ENCODE assay signal across 11 cellular contexts in the genomic region with DNA sequence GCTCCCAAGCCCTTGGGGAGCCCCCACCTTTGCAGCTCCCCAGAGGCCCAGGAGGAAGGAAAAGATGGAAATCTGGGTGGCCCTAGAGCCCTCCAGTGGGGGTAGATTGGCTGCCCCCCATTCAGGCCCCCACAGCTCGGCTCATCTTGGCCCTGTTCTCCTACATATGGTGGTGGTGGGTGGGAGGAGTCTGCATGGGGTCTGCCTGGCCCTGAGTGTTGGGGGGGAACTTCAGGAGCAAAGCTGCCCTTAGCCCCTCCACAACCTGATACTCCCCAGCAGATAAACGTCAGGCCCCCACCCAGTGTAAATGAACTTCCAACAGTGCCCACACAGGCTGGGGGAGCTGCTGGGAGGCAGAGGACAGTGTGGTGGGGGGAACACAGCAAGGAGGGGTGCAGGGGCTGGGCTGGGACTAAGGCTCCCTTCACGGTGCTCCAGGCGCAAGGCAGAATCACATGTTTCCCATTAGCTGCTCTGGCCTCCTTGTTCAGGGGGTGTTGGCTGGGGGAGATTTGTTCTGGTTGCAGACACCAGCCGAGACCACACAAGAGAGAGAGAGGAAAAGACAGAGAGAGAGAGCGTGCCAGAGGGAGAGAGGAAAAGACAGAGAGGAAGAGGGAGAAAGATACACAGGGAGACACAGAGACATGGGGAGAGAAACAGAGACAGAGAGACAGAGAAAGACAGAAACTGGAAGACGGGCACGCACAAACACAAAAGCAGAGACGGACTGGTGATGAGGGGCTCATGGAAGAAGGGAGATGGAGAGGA. TPM values are rescaled to one million over a fixed set of nuclear protein-coding genes. Genes with fewer than 3 reads are reported as not detected.
DNase-seq lines count a peak whose midpoint lies in the region; ATAC-seq and TF ChIP-seq lines count a peak whose summit lies in the region.
"Had no signal": no experiment of that assay in that cellular context is flagged by ENCODE, and none has a peak within 500 bp of the region (broad histone marks: within the 10 kb centered on the region; RNA-seq: fewer than 3 reads in every experiment).

No MANE protein-coding gene starts in this region.

- H2AK5ac ChIP-seq in IMR-90 (ENCODE audit: low read depth, low read length) = peak overlapping the region; percentile 40; the same call in 1 of the 2 replicates

- H3K9me3 ChIP-seq in IMR-90 (ENCODE audit: control insufficient read depth, insufficient read depth, low read length) = no peaks in the 10 kb centered on the region
- H3K9me3 ChIP-seq in liver (ENCODE audit: control insufficient read depth in 4 of 4, low read length in 3 of 4) = no peaks in the 10 kb centered on the region
- no peaks in the 10 kb centered on the region for H3K9me3 ChIP-seq in PC-9 (ENCODE audit: insufficient read depth, low read depth)

- H3K79me1 ChIP-seq in IMR-90 (ENCODE audit: low read depth in 1 of 2, low read length in 2 of 2) = peaks cover 26 to 90% of the 10 kb centered on the region in 2 experiments

- H3K56ac ChIP-seq in IMR-90 (ENCODE audit: extremely low read depth, insufficient read depth, low read length) = no peak overlapping the region

- peaks cover 92% of the 10 kb centered on the region for H3K4me1 Mint-ChIP-seq in chondrocyte (ENCODE audit: low read depth)
- H3K4me1 Mint-ChIP-seq in stimulated activated memory B cell treated with anti-CD40 and anti-IgM and Interleukin-4, amounts not matched to agents 10 μg/mL and 1 μg/mL and 100 μg/mL, for 72 hours = peaks cover 65% of the 10 kb centered on the region
- peaks cover 35% of the 10 kb centered on the region for H3K4me1 Mint-ChIP-seq in activated CD4-positive, alpha-beta T cell treated with anti-CD3 and anti-CD28 coated beads, Interleukin-2, amount 10 ng/mL, durations not matched to agents 24 days and 14 days

- dilution Hi-C loops in IMR-90 (cut with HindIII; ENCODE audit: low sequenced_read_pairs, unreplicated experiment) = no loop called here

- no peak overlapping the region for H3K9ac ChIP-seq in IMR-90 (ENCODE audit: low read depth, low read length)
- H3K9ac ChIP-seq in liver (ENCODE audit: low read depth in 1 of 2, low read length in 2 of 2) = peak overlapping the region in 1 of 2 donors; percentile 50
- H3K9ac ChIP-seq: parathyroid adenoma had no signal

- H4K20me1 ChIP-seq in IMR-90 (ENCODE audit: insufficient read depth, low read length) = peaks cover 32% of the 10 kb centered on the region
- H4K20me1 ChIP-seq in PC-9 (ENCODE audit: insufficient read depth) = no peaks in the 10 kb centered on the region

- H3K4ac ChIP-seq in IMR-90 (ENCODE audit: low read depth, low read length) = peak overlapping the region; percentile 56; the same call in 1 of the 2 replicates

- no peak for TF ChIP-seq POLR2A in IMR-90 (IDR thresholded peaks at IDR 0.05; ENCODE audit: low read depth, low read length)

- peaks cover 30% of the 10 kb centered on the region for H3K9me1 ChIP-seq in IMR-90 (ENCODE audit: insufficient read depth, low read length)

- H3K9me2 ChIP-seq in PC-9 (ENCODE audit: insufficient read depth) = no peaks in the 10 kb centered on the region

- peaks cover 30% of the 10 kb centered on the region for H3F3A ChIP-seq in PC-9 (ENCODE audit: insufficient read depth, low read depth)

- no peak overlapping the region for H2BK120ac ChIP-seq in IMR-90 (ENCODE audit: low read depth, low read length)

- H3K14ac ChIP-seq in IMR-90 (replicated peaks; ENCODE audit: low read depth, low read length) = no peak overlapping the region; the same call in 1 of the 2 replicates

- no peak overlapping the region for H2BK15ac ChIP-seq in IMR-90 (ENCODE audit: low read depth, low read length)

- peak overlapping the region; percentile 18; the same call in 1 of the 2 replicates for H4K91ac ChIP-seq in IMR-90 (ENCODE audit: insufficient read depth, low read depth, low read length)

- no peaks in the 10 kb centered on the region for H3K36me3 Mint-ChIP-seq in chondrocyte (ENCODE audit: low read depth)
- no peaks in the 10 kb centered on the region for H3K36me3 Mint-ChIP-seq in stimulated activated memory B cell treated with anti-CD40 and anti-IgM and Interleukin-4, amounts not matched to agents 10 μg/mL and 1 μg/mL and 100 μg/mL, for 72 hours
- H3K36me3 Mint-ChIP-seq in activated CD4-positive, alpha-beta T cell treated with anti-CD3 and anti-CD28 coated beads, Interleukin-2, amount 10 ng/mL, durations not matched to agents 24 days and 14 days (ENCODE audit: low read depth) = peaks cover 4% of the 10 kb centered on the region

- peak overlapping the region; percentile 69 for H2AK9ac ChIP-seq in IMR-90 (replicated peaks; ENCODE audit: low read depth, low read length, poor library complexity)

- no peak overlapping the region for H2BK20ac ChIP-seq in IMR-90 (ENCODE audit: low read depth, low read length)

- no peak for TF ChIP-seq CTCF in IMR-90 (conservative IDR thresholded peaks at IDR 0.05; ENCODE audit: low read depth, low read length)
- no peak for TF ChIP-seq CTCF in chondrocyte (IDR thresholded peaks at IDR 0.05)
- TF ChIP-seq CTCF in liver (IDR thresholded peaks at IDR 0.05; ENCODE audit: low read depth, low read length, missing input control) = no peak
- no peak for TF ChIP-seq CTCF in PC-9 (conservative IDR thresholded peaks at IDR 0.05)

- no peak overlapping the region for H2BK5ac ChIP-seq in IMR-90 (ENCODE audit: low read depth, low read length, poor library complexity, severe bottlenecking)

- CTCF ChIA-PET in IMR-90 (lab: Yijun Ruan, JAX) = no interaction called here
- CTCF ChIA-PET in PC-9 (lab: Charles Lee) = interaction anchor here (0.5 kb wide), 1 partner anchor 86 kb away, joined by 4 read pairs; no protein-coding TSS in a partner anchor

- no peaks in the 10 kb centered on the region for H3K27me3 Mint-ChIP-seq in chondrocyte (ENCODE audit: low read depth)
- no peaks in the 10 kb centered on the region for H3K27me3 Mint-ChIP-seq in stimulated activated memory B cell treated with anti-CD40 and anti-IgM and Interleukin-4, amounts not matched to agents 10 μg/mL and 1 μg/mL and 100 μg/mL, for 72 hours
- H3K27me3 Mint-ChIP-seq in activated CD4-positive, alpha-beta T cell treated with anti-CD3 and anti-CD28 coated beads, Interleukin-2, amount 10 ng/mL, durations not matched to agents 24 days and 14 days = no peaks in the 10 kb centered on the region

- no peak for DNase-seq in IMR-90
- no peak for DNase-seq in chondrocyte (ENCODE audit: low spot score)
- DNase-seq in PC-9 = no peak
- no peak for DNase-seq in activated CD4-positive, alpha-beta T cell treated with anti-CD3 and anti-CD28 coated beads, Interleukin-2, amount 10 ng/mL, durations not matched to agents 24 days and 14 days
- no peak for DNase-seq in NCI-H128 (lab: John Stamatoyannopoulos, UW; ENCODE audit: unreplicated experiment)
- no peak for DNase-seq in kidney glomerular epithelial cell (lab: John Stamatoyannopoulos, UW)
- DNase-seq: activated T-cell treated with anti-CD3 and anti-CD28 coated beads, Interleukin-2, amount 50 U/mL, for 1 hour; NCI-H146 had no signal

- intact Hi-C loops in IMR-90 (cut with micrococcal nuclease) (no loop called here), PC-9 (cut with micrococcal nuclease; ENCODE audit: unreplicated experiment) (no loop called here)
- intact Hi-C loops in activated CD4-positive, alpha-beta T cell treated with anti-CD3 and anti-CD28 coated beads, Interleukin-2, amount 10 ng/mL, durations not matched to agents 24 days and 14 days (cut with micrococcal nuclease) = no loop called here

- no peak for ATAC-seq in IMR-90 (ENCODE audit: low read depth)
- ATAC-seq in stimulated activated memory B cell treated with anti-CD40 and anti-IgM and Interleukin-4, amounts not matched to agents 10 μg/mL and 1 μg/mL and 100 μg/mL, for 72 hours = no peak

- 55% methylated on average over 4 of the region's 9 CpGs; no CpG with 5 or more reads in 1 of the 2 experiments for WGBS in IMR-90 (ENCODE audit: extremely low coverage in 2 of 2, insufficient read length in 1 of 2), 2 experiments
- WGBS in liver = 69% methylated on average over 9 of the region's 9 CpGs

- H3K27ac ChIP-seq in IMR-90 (ENCODE audit: insufficient read depth, low read length) = no peak overlapping the region
- H3K27ac ChIP-seq in liver (ENCODE audit: low read depth in 1 of 2, low read length in 2 of 2) = peak overlapping the region; percentile 85 to 95
- no peak overlapping the region for H3K27ac ChIP-seq in PC-9
- H3K27ac ChIP-seq: parathyroid adenoma had no signal

- in situ Hi-C loops in IMR-90 (cut with MboI; ENCODE audit: low sequenced_read_pairs) = no loop called here

- H3K27me3 ChIP-seq in IMR-90 (ENCODE audit: control insufficient read depth, insufficient read depth, low read length) (no peaks in the 10 kb centered on the region), liver (ENCODE audit: control insufficient read depth in 4 of 4, insufficient read depth in 4 of 4, low read length in 3 of 4) (no peaks in the 10 kb centered on the region), PC-9 (ENCODE audit: insufficient read depth, low read depth) (no peaks in the 10 kb centered on the region)

- H3K23ac ChIP-seq in IMR-90 (ENCODE audit: low read depth, low read length) = peak overlapping the region; percentile 62; the same call in 1 of the 2 replicates

- H3K18ac ChIP-seq in IMR-90 (ENCODE audit: low read depth, low read length) = no peak overlapping the region

- H4K8ac ChIP-seq in IMR-90 (ENCODE audit: low read depth in 2 of 2, low read length in 2 of 2) = peak overlapping the region in 1 of 2 experiments; percentile 19; a peak in 1 of 4 replicates

- H3K36me3 ChIP-seq in IMR-90 (ENCODE audit: control insufficient read depth, insufficient read depth, low read length) (peaks cover 6% of the 10 kb centered on the region), liver (ENCODE audit: control insufficient read depth in 4 of 4, insufficient read depth in 3 of 4, low read depth in 1 of 4, low read length in 3 of 4) (no peaks in the 10 kb centered on the region), PC-9 (ENCODE audit: low read depth) (no peaks in the 10 kb centered on the region)

- no peak overlapping the region for H2AFZ ChIP-seq in IMR-90 (replicated peaks; ENCODE audit: low read length, poor library complexity)
- H2AFZ ChIP-seq in PC-9 = no peak overlapping the region
- H2AFZ ChIP-seq: parathyroid adenoma had no signal

- BruUV-seq in IMR-90 (replicated peaks; lab: Mats Ljungman, UMichigan) (no TSS peak), PC-9 (replicated peaks; lab: Mats Ljungman, UMichigan) (no TSS peak)

- POLR2A ChIA-PET in IMR-90 (lab: Charles Lee; ENCODE audit: unreplicated experiment) = interaction anchor here (0.6 kb wide), 1 partner anchor 284 kb away, joined by 3 read pairs; no protein-coding TSS in a partner anchor
- POLR2A ChIA-PET in PC-9 (lab: Charles Lee; ENCODE audit: unreplicated experiment) = interaction anchor here (0.6 kb wide), 2 partner anchors 43 to 56 kb away, joined by 5 read pairs; no protein-coding TSS in a partner anchor

- peaks cover 4% of the 10 kb centered on the region; the same call in 1 of the 2 replicates for H3K79me2 ChIP-seq in PC-9 (ENCODE audit: low read depth)

- no peaks in the 10 kb centered on the region for H3K9me3 Mint-ChIP-seq in chondrocyte (ENCODE audit: low read depth)
- no peaks in the 10 kb centered on the region for H3K9me3 Mint-ChIP-seq in stimulated activated memory B cell treated with anti-CD40 and anti-IgM and Interleukin-4, amounts not matched to agents 10 μg/mL and 1 μg/mL and 100 μg/mL, for 72 hours
- H3K9me3 Mint-ChIP-seq in activated CD4-positive, alpha-beta T cell treated with anti-CD3 and anti-CD28 coated beads, Interleukin-2, amount 10 ng/mL, durations not matched to agents 24 days and 14 days = no peaks in the 10 kb centered on the region

- no peak overlapping the region; the same call in 1 of the 2 replicates for H4K5ac ChIP-seq in IMR-90 (ENCODE audit: low read depth, low read length)

- H3K4me1 ChIP-seq in IMR-90 (ENCODE audit: control insufficient read depth, insufficient read depth, low read length) = peaks cover 41% of the 10 kb centered on the region
- peaks cover 41 to 82% (median 65%) of the 10 kb centered on the region in 4 donors for H3K4me1 ChIP-seq in liver (ENCODE audit: control insufficient read depth in 4 of 4, insufficient read depth in 4 of 4, low read length in 3 of 4)
- H3K4me1 ChIP-seq in PC-9 (replicated peaks; ENCODE audit: insufficient read depth) = peaks cover 44% of the 10 kb centered on the region

- H3K27ac Mint-ChIP-seq in chondrocyte (ENCODE audit: unreplicated experiment) = peak overlapping the region; percentile 97
- peak overlapping the region; percentile 50 for H3K27ac Mint-ChIP-seq in stimulated activated memory B cell treated with anti-CD40 and anti-IgM and Interleukin-4, amounts not matched to agents 10 μg/mL and 1 μg/mL and 100 μg/mL, for 72 hours
- no peak overlapping the region for H3K27ac Mint-ChIP-seq in activated CD4-positive, alpha-beta T cell treated with anti-CD3 and anti-CD28 coated beads, Interleukin-2, amount 10 ng/mL, durations not matched to agents 24 days and 14 days

- peak overlapping the region; percentile 44 for H3K4me3 Mint-ChIP-seq in chondrocyte (ENCODE audit: unreplicated experiment)
- H3K4me3 Mint-ChIP-seq in stimulated activated memory B cell treated with anti-CD40 and anti-IgM and Interleukin-4, amounts not matched to agents 10 μg/mL and 1 μg/mL and 100 μg/mL, for 72 hours = no peak overlapping the region
- H3K4me3 Mint-ChIP-seq in activated CD4-positive, alpha-beta T cell treated with anti-CD3 and anti-CD28 coated beads, Interleukin-2, amount 10 ng/mL, durations not matched to agents 24 days and 14 days = no peak overlapping the region

- H3K4me3 ChIP-seq in IMR-90 (ENCODE audit: insufficient read depth, low read depth, low read length) (no peak overlapping the region), liver (ENCODE audit: low read depth in 1 of 3, low read length in 3 of 3) (no peak overlapping the region), PC-9 (no peak overlapping the region)

- H3K4me2 ChIP-seq in IMR-90 (ENCODE audit: low read depth, low read length) (no peak overlapping the region), PC-9 (no peak overlapping the region)

- TF ChIP-seq RAD21 in IMR-90 (IDR thresholded peaks at IDR 0.05; ENCODE audit: low read length) (no peak), liver (IDR thresholded peaks at IDR 0.05) (no peak)

RNA-seq across cellular contexts. Expression of gene AHDC1, which starts 42.6 kb away (rescaled TPM):
- total RNA-seq in IMR-90 (2012; rRNA removed) (1.7 and 2.0 TPM in 2 replicates), chondrocyte (61.6 to 86.7 TPM (median 61.8 TPM) in 3 replicates), liver (1 to 10 TPM; 4.7 to 6.3 TPM), PC-9 (2021) (45.9 and 48.8 TPM in 2 replicates)
- polyA plus RNA-seq in IMR-90 (2012; rRNA removed) (11.6 and 16.1 TPM in 2 replicates), liver (1 to 10 TPM; 2.4 to 6.5 TPM)
- polyA plus RNA-seq in IMR-90 (2012; cell fraction: cytosol; rRNA removed) = 4.9 and 11.5 TPM in 2 replicates
- polyA plus RNA-seq in IMR-90 (2012; cell fraction: nucleus; rRNA removed; ENCODE audit: low replicate concordance) = 25.9 and 46.8 TPM in 2 replicates
- total RNA-seq in activated CD4-positive, alpha-beta T cell treated with anti-CD3 and anti-CD28 coated beads, Interleukin-2, amount 10 ng/mL, durations not matched to agents 24 days and 14 days = 33.9 and 34.7 TPM in 2 replicates

Comparison
In these comparisons a context has a peak if more than half of its experiments do, and no peak if none do; other contexts are left out.
1. H3K27ac ChIP-seq: peak in liver (2 of 2); none in IMR-90 (single experiment) and PC-9 (single experiment).